ENCODE assay signal across 11 cellular contexts in genomic region chr14:54622189-54622958, GRCh38. TPM values are rescaled to one million over a fixed set of nuclear protein-coding genes. Genes with fewer than 3 reads are reported as not detected.
DNase-seq lines count a peak whose midpoint lies in the region; ATAC-seq, FAIRE-seq and TF ChIP-seq lines count a peak whose summit lies in the region.
"Had no signal": no experiment of that assay in that cellular context is flagged by ENCODE, and none has a peak within 500 bp of the region (broad histone marks: within the 10 kb centered on the region; RNA-seq: fewer than 3 reads in every experiment).

No MANE protein-coding gene starts in this region.

- FAIRE-seq in HTR-8/SVneo (lab: Jason Lieb, UNC), result peak; percentile 68

- peaks cover 34% of the 10 kb centered on the region for H3K4me1 ChIP-seq in skeletal muscle satellite cell (ENCODE audit: control insufficient read depth, insufficient read depth, low read length)
- H3K4me1 ChIP-seq in sigmoid colon, result peaks cover 0 to 63% (median 50%) of the 10 kb centered on the region in 4 donors

- ATAC-seq in GM18517 (IDR thresholded peaks at IDR 0.05; ENCODE audit: unreplicated experiment) (peak; percentile 83), GM21723 (IDR thresholded peaks at IDR 0.05; ENCODE audit: unreplicated experiment) (peak; percentile 87)
- ATAC-seq: gastrocnemius medialis had no signal

- DNase-seq in HTR-8/SVneo (ENCODE audit: insufficient read length, low spot score) (no peak), NCI-H2171 treated with DMSO at 0.1 percent for 48 hours (lab: John Stamatoyannopoulos, UW) (no peak), sigmoid colon (no peak), mucosa of gallbladder (ENCODE audit: low spot score) (no peak)
- DNase-seq in effector CD8-positive, alpha-beta T cell (lab: John Stamatoyannopoulos, UW), result no peak
- DNase-seq: gastrocnemius medialis, NCI-H1694 treated with DMSO at 0.1 percent for 48 hours had no signal

- intact Hi-C loops in sigmoid colon (cut with DNase I), result no loop called here

- TF ChIP-seq CTCF in sigmoid colon (IDR thresholded peaks at IDR 0.05), result no peak

- H3K4me2 ChIP-seq in skeletal muscle satellite cell (ENCODE audit: low read length), result peak overlapping the region; percentile 8

- H3K9me3 ChIP-seq in skeletal muscle satellite cell (replicated peaks; ENCODE audit: low read length), result no peaks in the 10 kb centered on the region
- no peaks in the 10 kb centered on the region for H3K9me3 ChIP-seq in sigmoid colon
- H3K9me3 ChIP-seq: gastrocnemius medialis had no signal

- no peak overlapping the region for H3K9ac ChIP-seq in skeletal muscle satellite cell (ENCODE audit: low read depth, low read length)

- H3K4me3 ChIP-seq in skeletal muscle satellite cell (ENCODE audit: low read length) (no peak overlapping the region), sigmoid colon (no peak overlapping the region)
- H3K4me3 ChIP-seq: gastrocnemius medialis, skin epidermis had no signal

- WGBS in sigmoid colon, 2 donors, result 89 to 93% methylated on average over 9 of the region's 9 CpGs

- no peak overlapping the region for H3K27ac ChIP-seq in sigmoid colon
- H3K27ac ChIP-seq: skin epidermis had no signal

- H3K36me3 ChIP-seq in skeletal muscle satellite cell (ENCODE audit: insufficient read depth, low read length) (no peaks in the 10 kb centered on the region), sigmoid colon (no peaks in the 10 kb centered on the region)
- H3K36me3 ChIP-seq: gastrocnemius medialis had no signal

- no peaks in the 10 kb centered on the region for H3K27me3 ChIP-seq in skeletal muscle satellite cell (ENCODE audit: control insufficient read depth, insufficient read depth, low read length)
- H3K27me3 ChIP-seq in sigmoid colon, result no peaks in the 10 kb centered on the region
- H3K27me3 ChIP-seq: gastrocnemius medialis had no signal

- TF ChIP-seq POLR2A in sigmoid colon (IDR thresholded peaks at IDR 0.05), result no peak

- no peak for TF ChIP-seq EP300 in sigmoid colon (IDR thresholded peaks at IDR 0.05)

RNA-seq across cellular contexts. Expression of gene SAMD4A, which starts 55.4 kb away (rescaled TPM):
- total RNA-seq in skeletal muscle satellite cell (2012; rRNA removed), result 15.7 and 20.3 TPM in 2 replicates
- total RNA-seq in sigmoid colon (100 to 1,000 TPM in 2 of 4 donors, 10 to 100 TPM in 2; 79.8 to 135 (median 105) TPM), mucosa of gallbladder (49.8 TPM)
- 1 to 10 TPM; 4.2 to 7.8 (median 5.9) TPM for polyA plus RNA-seq in sigmoid colon
